ENCODE assay signal across 17 cellular contexts in the genomic region with DNA sequence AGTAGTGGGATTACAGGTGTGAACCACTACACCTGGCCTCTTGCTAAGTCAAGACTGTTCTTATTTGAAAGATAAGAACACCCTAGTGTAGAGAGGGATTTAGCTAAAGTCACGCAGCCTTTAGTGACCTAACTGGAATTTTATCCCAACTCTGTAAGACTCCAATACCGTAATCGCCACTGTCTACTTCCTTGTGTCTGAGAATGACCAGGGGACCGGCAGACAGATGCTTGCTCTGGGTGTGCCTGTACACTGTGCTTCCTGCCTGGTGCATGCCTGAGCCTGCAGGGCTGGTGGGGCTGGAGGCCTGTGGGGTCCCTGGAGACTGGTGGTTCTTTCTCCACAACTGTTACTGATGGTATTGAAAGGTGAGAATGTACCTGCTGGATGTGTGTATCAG. TPM values are rescaled to one million over a fixed set of nuclear protein-coding genes. Genes with fewer than 3 reads are reported as not detected.
A peak's percentile ranks its signal among the peaks of the same experiment; 100 is the strongest.
DNase-seq lines count a peak whose midpoint lies in the region; ATAC-seq and TF ChIP-seq lines count a peak whose summit lies in the region.
"Had no signal": no experiment of that assay in that cellular context is flagged by ENCODE, and none has a peak within 500 bp of the region (broad histone marks: within the 10 kb centered on the region; RNA-seq: fewer than 3 reads in every experiment).

No MANE protein-coding gene starts in this region.

- no peak overlapping the region for H3K4me2 ChIP-seq in hepatocyte

- no peaks in the 10 kb centered on the region for H3K9me2 ChIP-seq in hepatocyte (replicated peaks; ENCODE audit: insufficient read depth)

- no peaks in the 10 kb centered on the region for H3K36me3 ChIP-seq in hepatocyte (replicated peaks; ENCODE audit: insufficient read depth, low read depth)
- H3K36me3 ChIP-seq in upper lobe of left lung = peaks cover 0 to 15% (median 7%) of the 10 kb centered on the region in 4 donors
- H3K36me3 ChIP-seq: ovary had no signal

- no peaks in the 10 kb centered on the region for H3K9me3 Mint-ChIP-seq in osteocyte (ENCODE audit: unreplicated experiment)
- H3K9me3 Mint-ChIP-seq: activated CD4-positive, alpha-beta memory T cell treated with anti-CD3 and anti-CD28 coated beads, Interleukin-2, amount 10 ng/mL, durations not matched to agents 7 days and 5 days; endodermal cell; naive thymus-derived CD8-positive, alpha-beta T cell had no signal

- 73% methylated on average over 4 of the region's 4 CpGs for WGBS in hepatocyte (ENCODE audit: low lambda C conversion rate, missing lambda C conversion rate)
- 55 to 61% methylated on average over 4 of the region's 4 CpGs for WGBS in upper lobe of left lung, 2 donors

- no peaks in the 10 kb centered on the region for H3K4me1 ChIP-seq in hepatocyte (ENCODE audit: insufficient read depth)
- H3K4me1 ChIP-seq in upper lobe of left lung = peaks cover 0 to 39% (median 30%) of the 10 kb centered on the region in 4 donors

- no peaks in the 10 kb centered on the region for H3K27me3 Mint-ChIP-seq in osteocyte (ENCODE audit: unreplicated experiment)
- H3K27me3 Mint-ChIP-seq: activated CD4-positive, alpha-beta memory T cell treated with anti-CD3 and anti-CD28 coated beads, Interleukin-2, amount 10 ng/mL, durations not matched to agents 7 days and 5 days; CD4-positive, alpha-beta memory T cell; naive thymus-derived CD8-positive, alpha-beta T cell had no signal

- H3K27ac Mint-ChIP-seq in osteocyte (ENCODE audit: unreplicated experiment) = no peak overlapping the region
- H3K27ac Mint-ChIP-seq: activated CD4-positive, alpha-beta memory T cell treated with anti-CD3 and anti-CD28 coated beads, Interleukin-2, amount 10 ng/mL, durations not matched to agents 7 days and 5 days; endodermal cell; naive thymus-derived CD8-positive, alpha-beta T cell had no signal

- no peaks in the 10 kb centered on the region for H4K20me1 ChIP-seq in hepatocyte (ENCODE audit: insufficient read depth, poor library complexity, severe bottlenecking)

- H2AFZ ChIP-seq in hepatocyte = no peak overlapping the region

- H3K27me3 ChIP-seq in hepatocyte = no peaks in the 10 kb centered on the region
- H3K27me3 ChIP-seq in upper lobe of left lung = no peaks in the 10 kb centered on the region
- H3K27me3 ChIP-seq: ovary had no signal

- no peak for ATAC-seq in upper lobe of left lung (ENCODE audit: low FRiP score in 2 of 2)
- no peak for ATAC-seq in HG03039 (IDR thresholded peaks at IDR 0.05; ENCODE audit: unreplicated experiment)
- ATAC-seq: activated CD4-positive, CD25-positive, alpha-beta regulatory T cell treated with anti-CD3 and anti-CD28 coated beads, Interleukin-2, amount 50 U/mL, for 24 hours; naive thymus-derived CD8-positive, alpha-beta T cell; right cardiac atrium had no signal

- H3K9me3 ChIP-seq in hepatocyte (ENCODE audit: low read depth) (no peaks in the 10 kb centered on the region), upper lobe of left lung (no peaks in the 10 kb centered on the region)
- H3K9me3 ChIP-seq: ovary had no signal

- no peak for TF ChIP-seq CTCF in GM20000 (IDR thresholded peaks at IDR 0.05; ENCODE audit: extremely low read depth, missing control alignments)
- no peak for TF ChIP-seq CTCF in hepatocyte (IDR thresholded peaks at IDR 0.05; ENCODE audit: poor library complexity)
- TF ChIP-seq CTCF in upper lobe of left lung (IDR thresholded peaks at IDR 0.05) = no peak
- no peak for TF ChIP-seq CTCF in osteocyte (IDR thresholded peaks at IDR 0.05)

- no peak overlapping the region for H3K4me3 Mint-ChIP-seq in osteocyte (ENCODE audit: unreplicated experiment)
- H3K4me3 Mint-ChIP-seq: activated CD4-positive, alpha-beta memory T cell treated with anti-CD3 and anti-CD28 coated beads, Interleukin-2, amount 10 ng/mL, durations not matched to agents 7 days and 5 days; CD4-positive, alpha-beta memory T cell; endodermal cell; naive thymus-derived CD8-positive, alpha-beta T cell had no signal

- TF ChIP-seq POLR2A in upper lobe of left lung (IDR thresholded peaks at IDR 0.05) = no peak

- peak; percentile 4 for DNase-seq in GM20000 (ENCODE audit: low spot score)
- DNase-seq in NCI-H69 (lab: John Stamatoyannopoulos, UW) = peak; percentile 69
- DNase-seq in hepatocyte (ENCODE audit: low spot score) = no peak
- DNase-seq in upper lobe of left lung = no peak
- DNase-seq in osteocyte (ENCODE audit: extremely low spot score, unreplicated experiment) = no peak
- no peak for DNase-seq in NCI-H1105 (lab: John Stamatoyannopoulos, UW)
- DNase-seq: activated CD4-positive, alpha-beta memory T cell treated with anti-CD3 and anti-CD28 coated beads, Interleukin-2, amount 10 ng/mL, durations not matched to agents 7 days and 5 days; CD4-positive, alpha-beta memory T cell; endodermal cell; glutamatergic neuron; naive thymus-derived CD8-positive, alpha-beta T cell; ovary; right cardiac atrium; stimulated activated CD8-positive, alpha-beta memory T cell treated with anti-CD3 and anti-CD28 coated beads, Interleukin-4, amount 100 ng/mL, for 48 hours had no signal

- H3K27ac ChIP-seq in hepatocyte = peak overlapping the region; percentile 9
- H3K27ac ChIP-seq in upper lobe of left lung = peak overlapping the region in 3 of 4 donors; percentile 18 to 65 (median 45)
- H3K27ac ChIP-seq: coronary artery, ovary had no signal

- H3K79me2 ChIP-seq in hepatocyte = no peaks in the 10 kb centered on the region

- H3K4me3 ChIP-seq in hepatocyte (no peak overlapping the region), upper lobe of left lung (no peak overlapping the region)
- H3K4me3 ChIP-seq: coronary artery, ovary had no signal

- no peak for TF ChIP-seq EP300 in upper lobe of left lung (IDR thresholded peaks at IDR 0.05)

- H3K4me1 Mint-ChIP-seq in osteocyte (ENCODE audit: unreplicated experiment) = peaks cover 2% of the 10 kb centered on the region
- H3K4me1 Mint-ChIP-seq: endodermal cell had no signal

- H3K36me3 Mint-ChIP-seq in osteocyte (ENCODE audit: unreplicated experiment) = no peaks in the 10 kb centered on the region
- H3K36me3 Mint-ChIP-seq: CD4-positive, alpha-beta memory T cell; naive thymus-derived CD8-positive, alpha-beta T cell had no signal

RNA-seq across cellular contexts. Expression of a gene that starts 15.3 kb away (rescaled TPM):
- 2.7 and 4.8 TPM in 2 replicates for total RNA-seq in hepatocyte
- 5.6 and 9.8 TPM in 2 replicates for polyA plus RNA-seq in hepatocyte
- 100 to 1,000 TPM in 3 of 6 donors, 10 to 100 TPM in 3; 63.9 to 196 (median 109) TPM for total RNA-seq in upper lobe of left lung
- 0.60 and 0.81 TPM in 2 replicates for total RNA-seq in osteocyte

Comparison
In these comparisons a context has a peak if more than half of its experiments do, and no peak if none do; other contexts are left out.
1. DNase-seq: peak in GM20000 (single experiment) and NCI-H69 (single experiment); none in hepatocyte (single experiment), upper lobe of left lung (0 of 2), osteocyte (single experiment) and NCI-H1105 (single experiment).
2. RNA of a gene that starts 15.3 kb away (total RNA-seq): 63.9 to 196 TPM in upper lobe of left lung; 2.7 to 4.8 TPM in hepatocyte and 0.60 to 0.81 TPM in osteocyte; every median in the first group is over 10 times any median in the second.